In the genomic region with DNA sequence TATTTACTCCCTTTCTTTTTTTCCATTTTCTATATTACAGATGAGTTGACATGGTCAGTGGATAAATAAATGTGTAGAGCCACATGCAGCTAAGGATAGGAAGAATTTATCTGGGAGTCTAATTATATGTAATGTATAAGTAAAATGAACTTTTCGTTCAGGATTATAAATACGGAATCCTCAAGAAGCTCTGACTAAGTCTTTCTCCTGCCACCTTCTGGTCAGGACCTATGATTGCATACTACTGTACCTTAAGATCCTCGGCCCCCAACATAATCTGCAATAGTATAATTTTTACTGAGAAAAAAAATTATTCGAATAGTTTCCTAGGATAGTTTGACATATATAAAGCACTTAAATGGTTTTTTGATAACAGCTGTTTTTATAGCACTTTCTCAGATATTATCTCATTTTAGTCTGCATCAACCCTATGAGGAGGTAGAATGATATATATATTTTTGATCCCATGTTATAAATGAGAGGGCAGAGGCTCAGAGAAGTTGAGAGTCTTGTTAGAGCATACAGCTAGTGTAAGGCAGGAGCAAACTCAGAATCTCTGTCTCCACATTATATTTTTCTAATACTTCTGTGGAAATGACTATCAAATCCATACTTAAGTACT, we compare ENCODE assay signal across 8 cellular contexts. TPM values are rescaled to one million over a fixed set of nuclear protein-coding genes. Genes with fewer than 3 reads are reported as not detected.
DNase-seq lines count a peak whose midpoint lies in the region; ATAC-seq and TF ChIP-seq lines count a peak whose summit lies in the region.

No MANE protein-coding gene starts in this region.

- no peak overlapping the region for H3K27ac ChIP-seq in OCI-LY1 (ENCODE audit: low read depth, low read length, poor library complexity, severe bottlenecking)

- no peak overlapping the region for H2AFZ ChIP-seq in OCI-LY1 (ENCODE audit: low read length)

- H3K36me3 ChIP-seq in OCI-LY1 (ENCODE audit: insufficient read depth, low read length), result no peaks in the 10 kb centered on the region

- H3K4me3 Mint-ChIP-seq in memory B cell, result no peak overlapping the region

- peak; percentile 74 for ATAC-seq in GM18858 (IDR thresholded peaks at IDR 0.05; ENCODE audit: unreplicated experiment)
- peak; percentile 73 for ATAC-seq in HG03103 (IDR thresholded peaks at IDR 0.05; ENCODE audit: low read depth, unreplicated experiment)
- peak; percentile 79 for ATAC-seq in memory B cell (ENCODE audit: low read depth)

- DNase-seq in DMS 273 treated with DMSO at 0.1 percent for 48 hours (lab: John Stamatoyannopoulos, UW) (peak; percentile 1), dermis blood vessel endothelial cell (peak; percentile 77), memory B cell (ENCODE audit: low spot score in 2 of 2) (peak in 1 of 2 donors; percentile 15), activated gamma-delta T cell treated with Interleukin-2 at 50 U/mL for 16 hours (no peak)
- DNase-seq in activated CD4-positive, alpha-beta T cell treated with anti-CD3 and anti-CD28 coated beads, Interleukin-2, amount 50 U/mL, for 48 hours, result no peak

- no peak overlapping the region for H3K27ac Mint-ChIP-seq in memory B cell

- peaks cover 9% of the 10 kb centered on the region for H3K36me3 Mint-ChIP-seq in memory B cell

- no peaks in the 10 kb centered on the region for H3K27me3 ChIP-seq in OCI-LY1 (ENCODE audit: insufficient read depth, low read length)

- H3F3A ChIP-seq in OCI-LY1 (ENCODE audit: insufficient read depth, low read length), result no peaks in the 10 kb centered on the region

- H3K4me3 ChIP-seq in OCI-LY1 (ENCODE audit: low read depth, low read length, poor library complexity, severe bottlenecking), result no peak overlapping the region

- H3K27me3 Mint-ChIP-seq in memory B cell, result no peaks in the 10 kb centered on the region

- no peaks in the 10 kb centered on the region for H3K79me2 ChIP-seq in OCI-LY1 (ENCODE audit: insufficient read depth, low read length)

- peaks cover 7% of the 10 kb centered on the region for H3K4me1 Mint-ChIP-seq in memory B cell

- no peaks in the 10 kb centered on the region for H3K4me1 ChIP-seq in OCI-LY1 (ENCODE audit: insufficient read depth, low read length, severe bottlenecking)

- no peak overlapping the region for H3K4me2 ChIP-seq in OCI-LY1 (ENCODE audit: low read length)

- no peaks in the 10 kb centered on the region for H3K9me2 ChIP-seq in OCI-LY1 (ENCODE audit: low read depth, low read length)

- H3K9me3 ChIP-seq in OCI-LY1 (ENCODE audit: low read length), result no peaks in the 10 kb centered on the region

- TF ChIP-seq CTCF in OCI-LY1 (IDR thresholded peaks at IDR 0.05; ENCODE audit: low read length), result peak; percentile 73

- no peaks in the 10 kb centered on the region for H4K20me1 ChIP-seq in OCI-LY1 (ENCODE audit: insufficient read depth, low read length)

- no peaks in the 10 kb centered on the region for H3K9me3 Mint-ChIP-seq in memory B cell

- H3K9ac ChIP-seq in OCI-LY1 (ENCODE audit: low read length), result no peak overlapping the region

RNA-seq across cellular contexts. Expression of a gene that starts 36.1 kb away (rescaled TPM):
- total RNA-seq in dermis blood vessel endothelial cell, result 60.7 and 64.2 TPM in 2 replicates

RNA-seq across cellular contexts. Expression of a gene that starts 56.6 kb away (rescaled TPM):
- 2.3 and 3.9 TPM in 2 replicates for total RNA-seq in dermis blood vessel endothelial cell

Comparison
In these comparisons a context has a peak if more than half of its experiments do, and no peak if none do; other contexts are left out.
1. DNase-seq: peak in DMS 273 treated with DMSO at 0.1 percent for 48 hours (single experiment) and dermis blood vessel endothelial cell (single experiment); none in activated gamma-delta T cell treated with Interleukin-2 at 50 U/mL for 16 hours (single experiment) and activated CD4-positive, alpha-beta T cell treated with anti-CD3 and anti-CD28 coated beads, Interleukin-2, amount 50 U/mL, for 48 hours (0 of 2).
2. Peak in every context shown above with its lines, with median percentiles within 50 percentile points of each other: ATAC-seq.